Comparison of ENCODE assay signal across 16 cellular contexts in the genomic region with DNA sequence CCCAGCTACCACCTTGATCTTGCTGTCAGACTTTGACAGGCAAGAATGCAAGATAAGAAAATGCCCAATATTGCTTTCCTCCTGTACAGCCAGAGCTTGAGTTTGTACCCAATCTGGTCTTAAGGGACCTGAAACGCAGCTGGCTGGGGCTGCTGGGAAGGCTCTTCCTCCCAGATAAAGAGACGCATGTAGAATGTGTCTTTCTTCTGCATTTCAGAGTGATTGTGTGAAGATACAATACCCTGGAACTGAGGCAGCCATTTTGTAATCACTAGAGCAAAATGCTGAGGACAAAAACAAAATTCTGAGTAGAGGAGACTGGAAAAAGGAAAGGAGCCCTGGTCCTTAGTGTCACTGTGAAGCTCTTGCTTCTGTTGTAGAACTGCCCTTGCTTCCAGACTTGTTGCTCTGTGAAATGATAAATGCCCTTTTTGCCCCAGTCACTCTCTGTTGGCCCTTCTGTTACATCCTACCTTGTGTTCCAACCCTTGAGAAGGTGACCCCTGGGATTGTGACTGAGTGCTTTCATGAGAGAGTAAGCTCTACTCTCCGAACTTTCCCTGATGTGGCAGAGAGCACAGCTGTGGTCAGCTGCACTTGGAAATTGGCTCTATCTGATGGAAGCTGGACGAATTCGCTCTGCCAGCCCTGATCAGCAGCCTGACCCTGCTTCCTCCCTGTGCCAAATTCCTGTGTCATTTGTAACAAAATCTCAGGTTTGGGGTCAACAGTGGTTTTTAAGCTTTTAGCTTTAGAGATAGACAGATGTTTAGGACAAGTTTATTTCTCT.
A peak's percentile ranks its signal among the peaks of the same experiment; 100 is the strongest.
DNase-seq lines count a peak whose midpoint lies in the region; ATAC-seq and TF ChIP-seq lines count a peak whose summit lies in the region.
"Had no signal": no experiment of that assay in that cellular context is flagged by ENCODE, and none has a peak within 500 bp of the region (broad histone marks: within the 10 kb centered on the region; RNA-seq: fewer than 3 reads in every experiment).

No MANE protein-coding gene starts in this region.

- peaks cover 15% of the 10 kb centered on the region for H3K4me1 Mint-ChIP-seq in glutamatergic neuron (ENCODE audit: low read depth, unreplicated experiment)
- H3K4me1 Mint-ChIP-seq in stimulated activated naive B cell treated with anti-CD40 and anti-IgM and Interleukin-4, amounts not matched to agents 10 μg/mL and 1 μg/mL and 100 μg/mL, for 72 hours, result peaks cover 0 to 4% of the 10 kb centered on the region in 2 donors
- H3K4me1 Mint-ChIP-seq: activated B cell treated with CpG ODN at 0.5 μM for 24 hours had no signal

- no peaks in the 10 kb centered on the region for H3K27me3 Mint-ChIP-seq in glutamatergic neuron (ENCODE audit: unreplicated experiment)
- H3K27me3 Mint-ChIP-seq in stimulated activated naive B cell treated with anti-CD40 and anti-IgM and Interleukin-4, amounts not matched to agents 10 μg/mL and 1 μg/mL and 100 μg/mL, for 72 hours, result no peaks in the 10 kb centered on the region

- H3K4me1 ChIP-seq in Loucy (ENCODE audit: insufficient read depth, low read length, poor library complexity, severe bottlenecking) (peaks cover 19% of the 10 kb centered on the region), neuron (ENCODE audit: insufficient read depth, low read length) (peaks cover 30% of the 10 kb centered on the region)
- H3K4me1 ChIP-seq: A549 had no signal

- no peak overlapping the region for H3K4me3 Mint-ChIP-seq in glutamatergic neuron (ENCODE audit: unreplicated experiment)
- no peak overlapping the region for H3K4me3 Mint-ChIP-seq in stimulated activated naive B cell treated with anti-CD40 and anti-IgM and Interleukin-4, amounts not matched to agents 10 μg/mL and 1 μg/mL and 100 μg/mL, for 72 hours
- H3K4me3 Mint-ChIP-seq: activated B cell treated with CpG ODN at 0.5 μM for 24 hours had no signal

- H3K36me3 ChIP-seq in Loucy (ENCODE audit: insufficient read depth, low read length) (no peaks in the 10 kb centered on the region), neuron (ENCODE audit: insufficient read depth, low read length) (no peaks in the 10 kb centered on the region)
- H3K36me3 ChIP-seq: stomach had no signal

- no peaks in the 10 kb centered on the region for H3F3A ChIP-seq in Loucy (ENCODE audit: low read depth)

- H3K27me3 ChIP-seq in Loucy (ENCODE audit: insufficient read depth, low read length, poor library complexity, severe bottlenecking) (no peaks in the 10 kb centered on the region), neuron (ENCODE audit: insufficient read depth, low read length) (no peaks in the 10 kb centered on the region)
- H3K27me3 ChIP-seq: stomach had no signal

- H3K27ac Mint-ChIP-seq in glutamatergic neuron (ENCODE audit: unreplicated experiment), result peak overlapping the region; percentile 56
- H3K27ac Mint-ChIP-seq in stimulated activated naive B cell treated with anti-CD40 and anti-IgM and Interleukin-4, amounts not matched to agents 10 μg/mL and 1 μg/mL and 100 μg/mL, for 72 hours, result no peak overlapping the region
- H3K27ac Mint-ChIP-seq: activated B cell treated with CpG ODN at 0.5 μM for 24 hours had no signal

- H3K79me2 ChIP-seq in Loucy (ENCODE audit: insufficient read depth, low read length), result no peaks in the 10 kb centered on the region

- H3K4me3 ChIP-seq in Loucy (ENCODE audit: low read length, poor library complexity, severe bottlenecking) (no peak overlapping the region), neuron (ENCODE audit: low read length) (no peak overlapping the region)
- H3K4me3 ChIP-seq: A549, stomach had no signal

- H2AFZ ChIP-seq in Loucy (ENCODE audit: low read length) (peak overlapping the region; percentile 85), neuron (ENCODE audit: low read depth, low read length) (peak overlapping the region; percentile 60)

- ATAC-seq in HG03175 (IDR thresholded peaks at IDR 0.05; ENCODE audit: unreplicated experiment), result no peak
- ATAC-seq in stimulated activated naive B cell treated with anti-CD40 and anti-IgM and Interleukin-4, amounts not matched to agents 10 μg/mL and 1 μg/mL and 100 μg/mL, for 72 hours (replicated peaks), result no peak
- ATAC-seq: A549 had no signal

- H4K20me1 ChIP-seq in Loucy (ENCODE audit: insufficient read depth, low read length, poor library complexity, severe bottlenecking), result no peaks in the 10 kb centered on the region

- no peak for TF ChIP-seq CTCF in Loucy (conservative IDR thresholded peaks at IDR 0.05; ENCODE audit: low read length)
- no peak for TF ChIP-seq CTCF in glutamatergic neuron (IDR thresholded peaks at IDR 0.05; ENCODE audit: partially characterized antibody, unreplicated experiment)

- DNase-seq in AG08396 (ENCODE audit: low spot score), result peak; percentile 36
- no peak for DNase-seq in glutamatergic neuron
- DNase-seq in stimulated activated naive B cell treated with anti-CD40 and anti-IgM and Interleukin-4, amounts not matched to agents 10 μg/mL and 1 μg/mL and 100 μg/mL, for 72 hours, result no peak
- no peak for DNase-seq in D341Med (ENCODE audit: low spot score)
- DNase-seq in NCI-H1694 treated with DMSO at 0.1 percent for 48 hours (lab: John Stamatoyannopoulos, UW), result no peak
- DNase-seq: activated B cell treated with CpG ODN at 0.5 μM for 24 hours; activated effector memory CD4-positive, alpha-beta T cell treated with anti-CD3 and anti-CD28 coated beads, Interleukin-2, amount 50 U/mL, for 16 hours; MM.1S; NCI-H2081 treated with DMSO at 0.1 percent for 48 hours; NCI-H748 treated with DMSO at 0.1 percent for 48 hours; stomach; T-helper 1 cell had no signal

- peaks cover 5% of the 10 kb centered on the region for H3K9me3 Mint-ChIP-seq in glutamatergic neuron (ENCODE audit: unreplicated experiment)
- H3K9me3 Mint-ChIP-seq in stimulated activated naive B cell treated with anti-CD40 and anti-IgM and Interleukin-4, amounts not matched to agents 10 μg/mL and 1 μg/mL and 100 μg/mL, for 72 hours, result peaks cover 0 to 2% of the 10 kb centered on the region in 2 donors
- H3K9me3 Mint-ChIP-seq: activated B cell treated with CpG ODN at 0.5 μM for 24 hours had no signal

- H3K4me2 ChIP-seq in Loucy (ENCODE audit: low read depth, low read length, poor library complexity, severe bottlenecking), result no peak overlapping the region
- H3K4me2 ChIP-seq: A549 had no signal

- H3K9me3 ChIP-seq in Loucy (ENCODE audit: insufficient read depth, low read depth, low read length), result no peaks in the 10 kb centered on the region
- no peaks in the 10 kb centered on the region for H3K9me3 ChIP-seq in neuron (ENCODE audit: low read length)
- H3K9me3 ChIP-seq: A549, stomach had no signal

- no peaks in the 10 kb centered on the region for H3K36me3 Mint-ChIP-seq in glutamatergic neuron (ENCODE audit: unreplicated experiment)
- no peaks in the 10 kb centered on the region for H3K36me3 Mint-ChIP-seq in stimulated activated naive B cell treated with anti-CD40 and anti-IgM and Interleukin-4, amounts not matched to agents 10 μg/mL and 1 μg/mL and 100 μg/mL, for 72 hours

- H3K9me2 ChIP-seq in Loucy (replicated peaks; ENCODE audit: low read depth, low read length), result no peaks in the 10 kb centered on the region

- H3K9ac ChIP-seq in Loucy (ENCODE audit: low read depth, low read length, poor library complexity, severe bottlenecking), result no peak overlapping the region
